Comparison of ENCODE assay signal across 8 cellular contexts in genomic region chr10:124688889-124689670, GRCh38. TPM values are rescaled to one million over a fixed set of nuclear protein-coding genes. Genes with fewer than 3 reads are reported as not detected.
A peak's percentile ranks its signal among the peaks of the same experiment; 100 is the strongest.
DNase-seq lines count a peak whose midpoint lies in the region; ATAC-seq and TF ChIP-seq lines count a peak whose summit lies in the region.

No MANE protein-coding gene starts in this region.

- no peaks in the 10 kb centered on the region for H4K20me1 ChIP-seq in hepatocyte (ENCODE audit: insufficient read depth, poor library complexity, severe bottlenecking)

- peaks cover 61% of the 10 kb centered on the region for H3K4me1 ChIP-seq in HAP-1
- H3K4me1 ChIP-seq in hepatocyte (ENCODE audit: insufficient read depth): no peaks in the 10 kb centered on the region

- H3K36me3 Mint-ChIP-seq in stimulated activated memory B cell treated with anti-CD40 and anti-IgM and Interleukin-4, amounts not matched to agents 10 μg/mL and 1 μg/mL and 100 μg/mL, for 72 hours: peaks cover 36% of the 10 kb centered on the region

- no peaks in the 10 kb centered on the region for H3K9me3 Mint-ChIP-seq in stimulated activated memory B cell treated with anti-CD40 and anti-IgM and Interleukin-4, amounts not matched to agents 10 μg/mL and 1 μg/mL and 100 μg/mL, for 72 hours

- no peaks in the 10 kb centered on the region for H3K27me3 Mint-ChIP-seq in stimulated activated memory B cell treated with anti-CD40 and anti-IgM and Interleukin-4, amounts not matched to agents 10 μg/mL and 1 μg/mL and 100 μg/mL, for 72 hours

- WGBS in hepatocyte (ENCODE audit: low lambda C conversion rate, missing lambda C conversion rate): 91% methylated on average over 12 of the region's 12 CpGs

- in situ Hi-C loops in HAP-1 (cut with MboI; ENCODE audit: low sequenced_read_pairs): no loop called here

- no peaks in the 10 kb centered on the region for H3K9me3 ChIP-seq in HAP-1
- H3K9me3 ChIP-seq in hepatocyte (ENCODE audit: low read depth): no peaks in the 10 kb centered on the region

- no peaks in the 10 kb centered on the region for H3K79me2 ChIP-seq in hepatocyte

- H3K4me3 ChIP-seq in fibroblast of villous mesenchyme (ENCODE audit: low read depth, low read length) (no peak overlapping the region), HAP-1 (no peak overlapping the region), hepatocyte (no peak overlapping the region)

- H3K36me3 ChIP-seq in HAP-1 (replicated peaks) (peaks cover 6% of the 10 kb centered on the region), hepatocyte (replicated peaks; ENCODE audit: insufficient read depth, low read depth) (no peaks in the 10 kb centered on the region)

- ATAC-seq in GM18498 (IDR thresholded peaks at IDR 0.05; ENCODE audit: unreplicated experiment): peak; percentile 93
- peak; percentile 90 for ATAC-seq in HG02588 (IDR thresholded peaks at IDR 0.05; ENCODE audit: unreplicated experiment)
- ATAC-seq in stimulated activated memory B cell treated with anti-CD40 and anti-IgM and Interleukin-4, amounts not matched to agents 10 μg/mL and 1 μg/mL and 100 μg/mL, for 72 hours: peak; percentile 95

- H3K27ac Mint-ChIP-seq in stimulated activated memory B cell treated with anti-CD40 and anti-IgM and Interleukin-4, amounts not matched to agents 10 μg/mL and 1 μg/mL and 100 μg/mL, for 72 hours: peak overlapping the region; percentile 87

- H2AFZ ChIP-seq in hepatocyte: no peak overlapping the region

- H3K27me3 ChIP-seq in HAP-1 (ENCODE audit: low read depth) (no peaks in the 10 kb centered on the region), hepatocyte (no peaks in the 10 kb centered on the region)

- no peak overlapping the region for H3K4me3 Mint-ChIP-seq in stimulated activated memory B cell treated with anti-CD40 and anti-IgM and Interleukin-4, amounts not matched to agents 10 μg/mL and 1 μg/mL and 100 μg/mL, for 72 hours

- H3K9me2 ChIP-seq in hepatocyte (replicated peaks; ENCODE audit: insufficient read depth): no peaks in the 10 kb centered on the region

- peak; percentile 46 for DNase-seq in T-helper 22 cell (ENCODE audit: low read depth)
- peak; percentile 50 for DNase-seq in fibroblast of villous mesenchyme (ENCODE audit: low read depth)
- no peak for DNase-seq in HAP-1 (ENCODE audit: low spot score in 2 of 2)
- DNase-seq in NCI-H1694 treated with DMSO at 0.1 percent for 48 hours (lab: John Stamatoyannopoulos, UW): no peak
- no peak for DNase-seq in hepatocyte (ENCODE audit: low spot score)

- H3K4me2 ChIP-seq in hepatocyte: no peak overlapping the region

- no peak overlapping the region for H3K27ac ChIP-seq in hepatocyte

- TF ChIP-seq CTCF in fibroblast of villous mesenchyme (IDR thresholded peaks at IDR 0.05; ENCODE audit: insufficient read depth, low read depth, low read length) (no peak), hepatocyte (IDR thresholded peaks at IDR 0.05; ENCODE audit: poor library complexity) (no peak)

- peaks cover 77% of the 10 kb centered on the region for H3K4me1 Mint-ChIP-seq in stimulated activated memory B cell treated with anti-CD40 and anti-IgM and Interleukin-4, amounts not matched to agents 10 μg/mL and 1 μg/mL and 100 μg/mL, for 72 hours

RNA-seq across cellular contexts. Expression of gene FAM53B, which starts 55.1 kb away (rescaled TPM):
- total RNA-seq in fibroblast of villous mesenchyme (13.4 and 13.9 TPM in 2 replicates), hepatocyte (20.6 and 23.6 TPM in 2 replicates)
- polyA plus RNA-seq in hepatocyte: 9.1 and 10.3 TPM in 2 replicates

Comparison
In these comparisons a context has a peak if more than half of its experiments do, and no peak if none do; other contexts are left out.
1. DNase-seq: peak in T-helper 22 cell (single experiment) and fibroblast of villous mesenchyme (single experiment); none in HAP-1 (0 of 2), NCI-H1694 treated with DMSO at 0.1 percent for 48 hours (single experiment) and hepatocyte (single experiment).
2. Peak in every context shown above with its lines, with median percentiles within 50 percentile points of each other: ATAC-seq.